In the genomic region with DNA sequence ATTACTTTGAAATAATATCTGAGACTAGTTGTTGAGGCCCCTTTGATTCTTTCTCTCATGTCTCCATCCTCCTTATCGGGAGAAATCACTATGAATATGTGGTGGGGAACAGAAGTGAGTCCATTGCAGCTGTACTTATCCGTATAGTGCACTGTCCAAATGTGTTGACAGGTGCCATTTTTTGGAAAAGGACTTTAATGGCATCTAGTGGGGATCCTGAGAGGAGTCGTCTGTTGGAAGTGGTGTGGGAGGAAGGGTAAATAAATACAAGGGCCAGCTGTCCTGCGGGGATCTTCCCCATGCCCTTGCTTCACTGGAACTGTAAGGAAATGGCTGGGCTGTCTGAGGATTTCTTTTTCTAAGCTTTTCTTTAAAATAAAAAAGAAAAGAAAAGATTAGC, we compare ENCODE assay signal across 28 cellular contexts. TPM values are rescaled to one million over a fixed set of nuclear protein-coding genes. Genes with fewer than 3 reads are reported as not detected.
DNase-seq lines count a peak whose midpoint lies in the region; ATAC-seq and TF ChIP-seq lines count a peak whose summit lies in the region.
"Had no signal": no experiment of that assay in that cellular context is flagged by ENCODE, and none has a peak within 500 bp of the region (broad histone marks: within the 10 kb centered on the region; RNA-seq: fewer than 3 reads in every experiment).

No MANE protein-coding gene starts in this region.

- H3K4me3 ChIP-seq in fibroblast of pulmonary artery (replicated peaks; ENCODE audit: low read depth, low read length) = no peak overlapping the region
- H3K4me3 ChIP-seq in psoas muscle = no peak overlapping the region
- H3K4me3 ChIP-seq: lower lobe of right lung, MG63, ovary, skin epidermis, upper lobe of left lung had no signal

- ATAC-seq in psoas muscle = peak in 3 of 4 donors; percentile 57 to 69 (median 59)
- ATAC-seq: esophagus mucosa; lower lobe of right lung; natural killer cell; stimulated activated naive B cell treated with anti-CD40 and anti-IgM and Interleukin-4, amounts not matched to agents 10 μg/mL and 1 μg/mL and 100 μg/mL, for 72 hours had no signal

- TF ChIP-seq CTCF in fibroblast of pulmonary artery (IDR thresholded peaks at IDR 0.05; ENCODE audit: low read length, missing control alignments) = no peak
- TF ChIP-seq CTCF in psoas muscle (IDR thresholded peaks at IDR 0.05) = no peak

- whole genome bisulfite sequencing in psoas muscle, 3 donors = 25 to 37% (median 28%) methylated on average over 4 of the region's 4 CpGs

- no peak overlapping the region for H3K27ac ChIP-seq in psoas muscle
- H3K27ac ChIP-seq: lower lobe of right lung, ovary, skin epidermis, upper lobe of left lung had no signal

- H3K4me1 ChIP-seq in psoas muscle = no peaks in the 10 kb centered on the region
- H3K4me1 ChIP-seq: lower lobe of right lung, upper lobe of left lung had no signal

- intact Hi-C loops in psoas muscle (cut with DNase I) = no loop called here

- DNase-seq in NCI-H82 (lab: John Stamatoyannopoulos, UW) (peak; percentile 14), NCI-H82 treated with DMSO at 0.1 percent for 48 hours (lab: John Stamatoyannopoulos, UW; ENCODE audit: unreplicated experiment) (no peak), LHCN-M2 (ENCODE audit: low read depth) (peak; percentile 63), fibroblast of pulmonary artery (ENCODE audit: low read depth) (peak; percentile 22), psoas muscle (no peak), NCI-H1092 treated with DMSO at 0.1 percent for 48 hours (lab: John Stamatoyannopoulos, UW) (no peak), NCI-H2171 treated with DMSO at 0.1 percent for 48 hours (lab: John Stamatoyannopoulos, UW) (no peak), globus pallidus (ENCODE audit: low spot score) (no peak)
- DNase-seq: activated CD4-positive, alpha-beta memory T cell treated with anti-CD3 and anti-CD28 coated beads for 36 hours; activated CD4-positive, CD25-positive, alpha-beta regulatory T cell treated with anti-CD3 and anti-CD28 coated beads, Interleukin-2, amount 50 U/mL, for 72 hours; activated CD8-positive, alpha-beta memory T cell treated with anti-CD3 and anti-CD28 coated beads, Interleukin-2, amount 50 U/mL, for 48 hours; activated naive CD4-positive, alpha-beta T cell treated with Interleukin-2 at 50 U/mL for 16 hours; AML-193; CD4-positive, alpha-beta memory T cell; dermis blood vessel endothelial cell; DMS153; foreskin melanocyte; kidney glomerular epithelial cell; lower lobe of right lung; MG63; natural killer cell; NCI-H1105 treated with DMSO at 0.1 percent for 48 hours; NCI-H2029; ovary; stimulated activated naive B cell treated with anti-CD40 and anti-IgM and Interleukin-4, amounts not matched to agents 10 μg/mL and 1 μg/mL and 100 μg/mL, for 72 hours; upper lobe of left lung had no signal

- no peaks in the 10 kb centered on the region for H3K36me3 ChIP-seq in psoas muscle (ENCODE audit: insufficient read depth in 1 of 2, low read depth in 1 of 2)
- H3K36me3 ChIP-seq: lower lobe of right lung, ovary, upper lobe of left lung had no signal

- H3K9me3 ChIP-seq in psoas muscle = no peaks in the 10 kb centered on the region
- H3K9me3 ChIP-seq: lower lobe of right lung, MG63, ovary, upper lobe of left lung had no signal

- no peaks in the 10 kb centered on the region for H3K27me3 ChIP-seq in psoas muscle (ENCODE audit: insufficient read depth in 3 of 3, low read length in 2 of 3)
- H3K27me3 ChIP-seq: MG63, ovary, upper lobe of left lung had no signal

RNA-seq across cellular contexts. Expression of gene TPX2, which starts 19.4 kb away (rescaled TPM):
- total RNA-seq in LHCN-M2 (2014; rRNA removed) (188 and 191 TPM in 2 replicates), psoas muscle (1 to 10 TPM in 3 of 4 donors, under 1 TPM in 1; 0.63 to 2.2 (median 1.6) TPM)
- 62.4 TPM for polyA plus RNA-seq in LHCN-M2 (2012)
- 1 to 10 TPM; 2.6 to 8.5 (median 3.4) TPM for polyA plus RNA-seq in psoas muscle

RNA-seq across cellular contexts. Expression of gene BCL2L1, which starts 35.9 kb away (rescaled TPM):
- total RNA-seq in LHCN-M2 (2014; rRNA removed) (328 and 368 TPM in 2 replicates), psoas muscle (10 to 100 TPM; 34.5 to 95.1 (median 76.3) TPM)
- polyA plus RNA-seq in LHCN-M2 (2012) = 240 TPM
- polyA plus RNA-seq in psoas muscle = 100 to 1,000 TPM in 1 of 3 donors, 10 to 100 TPM in 2; 42.3 to 204 (median 48.2) TPM

Comparison
In these comparisons a context has a peak if more than half of its experiments do, and no peak if none do; other contexts are left out.
1. DNase-seq: peak in NCI-H82 (single experiment), LHCN-M2 (single experiment) and fibroblast of pulmonary artery (single experiment); none in NCI-H82 treated with DMSO at 0.1 percent for 48 hours (single experiment), psoas muscle (0 of 2), NCI-H1092 treated with DMSO at 0.1 percent for 48 hours (single experiment), NCI-H2171 treated with DMSO at 0.1 percent for 48 hours (single experiment) and globus pallidus (single experiment).
2. RNA of gene TPX2, which starts 19.4 kb away (total RNA-seq): 188 to 191 TPM in LHCN-M2; 0.63 to 2.2 TPM in psoas muscle; every median in the first group is over 10 times any median in the second.